ENCODE assay signal across 12 cellular contexts in genomic region chr12:6324936-6325750, GRCh38. TPM values are rescaled to one million over a fixed set of nuclear protein-coding genes. Genes with fewer than 3 reads are reported as not detected.
A peak's percentile ranks its signal among the peaks of the same experiment; 100 is the strongest.
DNase-seq lines count a peak whose midpoint lies in the region; ATAC-seq, FAIRE-seq and TF ChIP-seq lines count a peak whose summit lies in the region.
"Had no signal": no experiment of that assay in that cellular context is flagged by ENCODE, and none has a peak within 500 bp of the region (broad histone marks: within the 10 kb centered on the region; RNA-seq: fewer than 3 reads in every experiment).

No MANE protein-coding gene starts in this region.

- peak overlapping the region; percentile 88 for H3K27ac Mint-ChIP-seq in HFFc6
- peak overlapping the region; percentile 66 to 89 (median 87) for H3K27ac Mint-ChIP-seq in naive thymus-derived CD4-positive, alpha-beta T cell
- H3K27ac Mint-ChIP-seq: activated B cell treated with CpG ODN at 0.5 μM for 24 hours had no signal

- H3K9me3 ChIP-seq in A549 (no peaks in the 10 kb centered on the region), ascending aorta (no peaks in the 10 kb centered on the region)
- H3K9me3 ChIP-seq in naive thymus-derived CD4-positive, alpha-beta T cell (ENCODE audit: control insufficient read depth in 2 of 3, low read length in 3 of 3) = no peaks in the 10 kb centered on the region

- H3K27me3 Mint-ChIP-seq in HFFc6 (ENCODE audit: insufficient read depth) = no peaks in the 10 kb centered on the region; the same call in 1 of the 2 replicates
- no peaks in the 10 kb centered on the region for H3K27me3 Mint-ChIP-seq in naive thymus-derived CD4-positive, alpha-beta T cell

- peaks cover 49% of the 10 kb centered on the region for H3K4me1 Mint-ChIP-seq in HFFc6 (ENCODE audit: low read depth)
- H3K4me1 Mint-ChIP-seq in naive thymus-derived CD4-positive, alpha-beta T cell = peaks cover 33 to 60% (median 40%) of the 10 kb centered on the region in 7 donors

- H3K36me3 Mint-ChIP-seq in HFFc6 (ENCODE audit: low read depth) = peaks cover 13% of the 10 kb centered on the region; the same call in 1 of the 2 replicates
- peaks cover 0 to 8% (median 3%) of the 10 kb centered on the region in 5 donors for H3K36me3 Mint-ChIP-seq in naive thymus-derived CD4-positive, alpha-beta T cell

- H3K27me3 ChIP-seq in ascending aorta = no peaks in the 10 kb centered on the region
- no peaks in the 10 kb centered on the region for H3K27me3 ChIP-seq in naive thymus-derived CD4-positive, alpha-beta T cell (ENCODE audit: control insufficient read depth in 2 of 2, insufficient read depth in 2 of 2, low read length in 2 of 2)

- 68% methylated on average over 6 of the region's 6 CpGs for WGBS in A549 (ENCODE audit: missing lambda C conversion rate)

- peaks cover 22 to 27% of the 10 kb centered on the region in 2 donors for H3K36me3 ChIP-seq in ascending aorta
- peaks cover 0 to 26% (median 10%) of the 10 kb centered on the region in 3 experiments for H3K36me3 ChIP-seq in naive thymus-derived CD4-positive, alpha-beta T cell (ENCODE audit: control insufficient read depth in 2 of 3, insufficient read depth in 3 of 3, low read length in 3 of 3)

- H3K27ac ChIP-seq in A549 (peak overlapping the region; percentile 81 to 95), ascending aorta (peak overlapping the region; percentile 75 to 81)
- peak overlapping the region; percentile 49 for H3K27ac ChIP-seq in naive thymus-derived CD4-positive, alpha-beta T cell (ENCODE audit: low read depth, low read length)

- no peak overlapping the region for H3K4me3 Mint-ChIP-seq in HFFc6
- H3K4me3 Mint-ChIP-seq in naive thymus-derived CD4-positive, alpha-beta T cell = peak overlapping the region in 5 of 10 donors; percentile 49 to 81 (median 67)
- H3K4me3 Mint-ChIP-seq: activated B cell treated with CpG ODN at 0.5 μM for 24 hours had no signal

- DNase-seq in A549 (ENCODE audit: low read depth in 1 of 2, low spot score in 1 of 2) = peak in 1 of 2 experiments; percentile 42
- DNase-seq in HFFc6 = no peak
- no peak for DNase-seq in ascending aorta (ENCODE audit: low spot score in 2 of 2)
- no peak for DNase-seq in naive thymus-derived CD4-positive, alpha-beta T cell
- DNase-seq in midbrain (lab: John Stamatoyannopoulos, UW) = no peak
- DNase-seq in globus pallidus (ENCODE audit: low spot score) = no peak
- DNase-seq: activated B cell treated with CpG ODN at 0.5 μM for 24 hours, COR-L47, NCI-H1092 had no signal

- no peak; the same call in 2 of the 3 replicates for TF ChIP-seq CTCF in A549 (IDR thresholded peaks at IDR 0.05)
- no peak for TF ChIP-seq CTCF in HFFc6 (IDR thresholded peaks at IDR 0.05)
- no peak for TF ChIP-seq CTCF in ascending aorta (IDR thresholded peaks at IDR 0.05)

- ATAC-seq in A549 (peak in 1 of 2 experiments; percentile 1; a peak in 1 of 6 replicates), GM18517 (IDR thresholded peaks at IDR 0.05; ENCODE audit: unreplicated experiment) (no peak), HG03354 (IDR thresholded peaks at IDR 0.05; ENCODE audit: poor library complexity, severe bottlenecking, unreplicated experiment) (no peak)
- no peak for ATAC-seq in naive thymus-derived CD4-positive, alpha-beta T cell

- POLR2A ChIA-PET in A549 (lab: Yijun Ruan, JAX) = interaction anchor here (0.6 to 1.5 kb wide), 3 partner anchors 38 to 168 kb away, joined by 3 to 8 read pairs (median 4); partner anchors contain the start of gene MRPL51
- POLR2A ChIA-PET in naive thymus-derived CD4-positive, alpha-beta T cell (lab: Charles Lee) = interaction anchor here (0.9 to 3.0 kb wide), 4 partner anchors 11 to 210 kb away, joined by 3 to 26 read pairs (median 6); partner anchors contain the start of gene GAPDH

- TF ChIP-seq RAD21 in A549 (conservative IDR thresholded peaks at IDR 0.05 in 1 of 2, IDR thresholded peaks at IDR 0.05 in 1 of 2) = no peak

- CTCF ChIA-PET in A549 (lab: Yijun Ruan, JAX) = interaction anchor here (0.9 to 29.7 kb wide), 16 partner anchors 10 to 213 kb away, joined by 3 to 705 read pairs (median 9); partner anchors contain the start of genes GAPDH, LTBR, SCNN1A and TNFRSF1A
- CTCF ChIA-PET in naive thymus-derived CD4-positive, alpha-beta T cell (lab: Charles Lee) = interaction anchor here (1.6 to 3.6 kb wide), 3 partner anchors 10 to 140 kb away, joined by 3 to 25 read pairs (median 10); no protein-coding TSS in a partner anchor

- no peak for TF ChIP-seq POLR2A in A549 (IDR thresholded peaks at IDR 0.05; ENCODE audit: low read length)

- peak overlapping the region; percentile 64 for H3K4me2 ChIP-seq in A549

- no peak for FAIRE-seq in A549 (lab: Jason Lieb, UNC)

- no peaks in the 10 kb centered on the region for H3K9me3 Mint-ChIP-seq in HFFc6
- H3K9me3 Mint-ChIP-seq in naive thymus-derived CD4-positive, alpha-beta T cell = no peaks in the 10 kb centered on the region
- H3K9me3 Mint-ChIP-seq: activated B cell treated with CpG ODN at 0.5 μM for 24 hours had no signal

- intact Hi-C loops in ascending aorta (cut with DNase I) = loop anchor here (5.0 kb wide), 2 partner anchors 57 to 127 kb away; partner anchors contain the start of genes LTBR and TAPBPL
- intact Hi-C loops in naive thymus-derived CD4-positive, alpha-beta T cell (cut with micrococcal nuclease) = loop anchor here in 1 of 2 donors (5.0 kb wide), 1 partner anchor 232 kb away; the partner anchor contains the start of gene IFFO1

- no peak overlapping the region for H3K4me3 ChIP-seq in A549
- no peak overlapping the region for H3K4me3 ChIP-seq in ascending aorta
- no peak overlapping the region for H3K4me3 ChIP-seq in naive thymus-derived CD4-positive, alpha-beta T cell (ENCODE audit: low read length)
- H3K4me3 ChIP-seq: lung had no signal

- no peak for TF ChIP-seq EP300 in A549 (IDR thresholded peaks at IDR 0.05)

- H3K4me1 ChIP-seq in A549 = peaks cover 93% of the 10 kb centered on the region
- H3K4me1 ChIP-seq in ascending aorta = peaks cover 5 to 30% of the 10 kb centered on the region in 2 donors
- H3K4me1 ChIP-seq in naive thymus-derived CD4-positive, alpha-beta T cell (ENCODE audit: control insufficient read depth in 2 of 2, insufficient read depth in 2 of 2, low read length in 2 of 2) = peaks cover 21 to 33% of the 10 kb centered on the region in 2 donors

TF ChIP-seq in A549, 52 proteins besides CTCF, POLR2A, EP300 and RAD21 (continues in another document):
- TF ChIP-seq HES2 (IDR thresholded peaks at IDR 0.05) = no peak
- 0 out of 2 replicates have a peak, but pooled peaks have one; percentile 38 for TF ChIP-seq TP53 (CRISPR knock-in tag; IDR thresholded peaks at IDR 0.05)
- TF ChIP-seq HDAC2 (IDR thresholded peaks at IDR 0.05) = no peak
- TF ChIP-seq NPAS2 (CRISPR knock-in tag; IDR thresholded peaks at IDR 0.05; ENCODE audit: borderline replicate concordance) = no peak
- no peak for TF ChIP-seq EHMT2 (IDR thresholded peaks at IDR 0.05; ENCODE audit: low read depth)

RNA-seq across cellular contexts. Expression of gene PLEKHG6, which starts 14.7 kb away (rescaled TPM):
- 0.25 and 0.31 TPM in 2 replicates for polyA plus RNA-seq in A549 (2011; rRNA removed)
- 0.26 and 0.70 TPM in 2 replicates for polyA plus RNA-seq in A549 (2012; cell fraction: cytosol; rRNA removed)
- polyA plus RNA-seq in A549 (2012; cell fraction: nucleus; rRNA removed) = 0.26 and 0.33 TPM in 2 replicates
- polyA plus RNA-seq in A549 (2017; fragmentation: RNase III; extraction: RNeasy Plus Mini Kit Qiagen cat#74134 plus additional on column Dnase treatment) = 0.15 to 0.29 TPM (median 0.16 TPM) in 3 replicates
- polyA minus RNA-seq in A549 (2011; rRNA and poly(A)+ RNA removed) = 0.41 and 0.88 TPM in 2 replicates
- total RNA-seq in HFFc6 (2021; fragmentation: NEBNext Ultra II Directional; extraction: Animal tissue kit (Norgen Biotek cat#: 25700)) = not detected
- not detected for total RNA-seq in ascending aorta
- not detected for total RNA-seq in naive thymus-derived CD4-positive, alpha-beta T cell
- polyA plus RNA-seq in naive thymus-derived CD4-positive, alpha-beta T cell = 1 to 10 TPM in 1 of 2 donors, under 1 TPM in 1; 0.15 to 1.3 TPM
- total RNA-seq: activated B cell treated with CpG ODN at 0.5 μM for 24 hours had no signal

RNA-seq across cellular contexts. Expression of gene TNFRSF1A, which starts 16.7 kb away (rescaled TPM):
- polyA plus RNA-seq in A549 (2011; rRNA removed) (460 and 621 TPM in 2 replicates), A549 (2017; fragmentation: RNase III; extraction: RNeasy Plus Mini Kit Qiagen cat#74134 plus additional on column Dnase treatment) (324 to 416 TPM (median 367 TPM) in 3 replicates)
- polyA plus RNA-seq in A549 (2012; cell fraction: cytosol; rRNA removed) = 275 and 344 TPM in 2 replicates
- 409 and 455 TPM in 2 replicates for polyA plus RNA-seq in A549 (2012; cell fraction: nucleus; rRNA removed)
- polyA minus RNA-seq in A549 (2011; rRNA and poly(A)+ RNA removed) = 307 and 325 TPM in 2 replicates
- 100 to 1,000 TPM; 105 to 122 (median 112) TPM for total RNA-seq in HFFc6 (2021; fragmentation: NEBNext Ultra II Directional; extraction: Animal tissue kit (Norgen Biotek cat#: 25700))
- total RNA-seq in ascending aorta = 528 TPM
- total RNA-seq in naive thymus-derived CD4-positive, alpha-beta T cell = 10 to 100 TPM; 40.9 to 99.4 (median 67.3) TPM
- 10 to 100 TPM; 24.1 to 46.3 TPM for polyA plus RNA-seq in naive thymus-derived CD4-positive, alpha-beta T cell
- total RNA-seq: activated B cell treated with CpG ODN at 0.5 μM for 24 hours had no signal

RNA-seq across cellular contexts. Expression of gene SCNN1A, which starts 50.2 kb away (rescaled TPM):
- polyA plus RNA-seq in A549 (2011; rRNA removed) = 7.0 and 7.6 TPM in 2 replicates
- polyA plus RNA-seq in A549 (2012; cell fraction: cytosol; rRNA removed) = 4.2 and 6.8 TPM in 2 replicates
- 14.1 and 14.4 TPM in 2 replicates for polyA plus RNA-seq in A549 (2012; cell fraction: nucleus; rRNA removed)
- polyA plus RNA-seq in A549 (2017; fragmentation: RNase III; extraction: RNeasy Plus Mini Kit Qiagen cat#74134 plus additional on column Dnase treatment) = 4.3 to 6.0 TPM (median 5.7 TPM) in 3 replicates
- 6.4 and 12.4 TPM in 2 replicates for polyA minus RNA-seq in A549 (2011; rRNA and poly(A)+ RNA removed)
- under 1 TPM in 1 of 6 experiments, not detected in 5; 0.18 TPM for total RNA-seq in HFFc6 (2021; fragmentation: NEBNext Ultra II Directional; extraction: Animal tissue kit (Norgen Biotek cat#: 25700))
- total RNA-seq in ascending aorta = 14.3 TPM
- 1 to 10 TPM in 4 of 5 experiments, under 1 TPM in 1; 0.22 to 5.3 (median 3.6) TPM for total RNA-seq in naive thymus-derived CD4-positive, alpha-beta T cell
- 1 to 10 TPM in 1 of 2 donors, under 1 TPM in 1; 0.84 to 1.2 TPM for polyA plus RNA-seq in naive thymus-derived CD4-positive, alpha-beta T cell
- total RNA-seq: activated B cell treated with CpG ODN at 0.5 μM for 24 hours had no signal

RNA-seq across cellular contexts. Expression of gene LTBR, which starts 58.8 kb away (rescaled TPM):
- polyA plus RNA-seq in A549 (2011; rRNA removed) (57.3 and 63.9 TPM in 2 replicates), A549 (2017; fragmentation: RNase III; extraction: RNeasy Plus Mini Kit Qiagen cat#74134 plus additional on column Dnase treatment) (90.4 to 110 TPM (median 109 TPM) in 3 replicates)
- polyA plus RNA-seq in A549 (2012; cell fraction: cytosol; rRNA removed) = 72.7 and 103 TPM in 2 replicates
- polyA plus RNA-seq in A549 (2012; cell fraction: nucleus; rRNA removed) = 137 and 148 TPM in 2 replicates
- polyA minus RNA-seq in A549 (2011; rRNA and poly(A)+ RNA removed) = 47.1 and 54.7 TPM in 2 replicates
- 100 to 1,000 TPM in 3 of 6 experiments, 10 to 100 TPM in 3; 91.5 to 124 (median 106) TPM for total RNA-seq in HFFc6 (2021; fragmentation: NEBNext Ultra II Directional; extraction: Animal tissue kit (Norgen Biotek cat#: 25700))
- 284 TPM for total RNA-seq in ascending aorta
- total RNA-seq in naive thymus-derived CD4-positive, alpha-beta T cell = 10 to 100 TPM in 1 of 5 experiments, 1 to 10 TPM in 3, under 1 TPM in 1; 0.34 to 25.2 (median 2.2) TPM
- polyA plus RNA-seq in naive thymus-derived CD4-positive, alpha-beta T cell = not detected
